Comparison of ENCODE assay signal across 18 cellular contexts in genomic region chr2:240439698-240440151, GRCh38. TPM values are rescaled to one million over a fixed set of nuclear protein-coding genes. Genes with fewer than 3 reads are reported as not detected.
A peak's percentile ranks its signal among the peaks of the same experiment; 100 is the strongest.
DNase-seq lines count a peak whose midpoint lies in the region; ATAC-seq and TF ChIP-seq lines count a peak whose summit lies in the region.
"Had no signal": no experiment of that assay in that cellular context is flagged by ENCODE, and none has a peak within 500 bp of the region (broad histone marks: within the 10 kb centered on the region; RNA-seq: fewer than 3 reads in every experiment).

No MANE protein-coding gene starts in this region.

- H3K9me3 Mint-ChIP-seq in neural progenitor cell = no peaks in the 10 kb centered on the region
- H3K9me3 Mint-ChIP-seq: CD8-positive, alpha-beta memory T cell had no signal

- H3K4me1 Mint-ChIP-seq in neural progenitor cell = peaks cover 11% of the 10 kb centered on the region

- no peak for ATAC-seq in right cardiac atrium
- ATAC-seq in GM21529 (IDR thresholded peaks at IDR 0.05; ENCODE audit: unreplicated experiment) = no peak

- H3K27ac Mint-ChIP-seq in neural progenitor cell = no peak overlapping the region
- H3K27ac Mint-ChIP-seq: B cell; CD8-positive, alpha-beta memory T cell had no signal

- H3K79me2 ChIP-seq in neural progenitor cell (ENCODE audit: low read depth) = peaks cover 64% of the 10 kb centered on the region

- H3K9ac ChIP-seq in NT2/D1 (ENCODE audit: insufficient read length, low read depth) (peak overlapping the region; percentile 32), neural progenitor cell (no peak overlapping the region)
- H3K9ac ChIP-seq: GM23248 had no signal

- 81% methylated on average over 15 of the region's 15 CpGs for WGBS in right cardiac atrium
- 88 to 94% (median 89%) methylated on average over 13 to 15 of the region's 15 CpGs for WGBS in ovary, 3 donors
- 82 to 87% methylated on average over 5 to 15 of the region's 15 CpGs for WGBS in testis, 2 donors

- peaks cover 71% of the 10 kb centered on the region for H4K20me1 ChIP-seq in neural progenitor cell (ENCODE audit: low read depth)

- TF ChIP-seq POLR2A in ovary (IDR thresholded peaks at IDR 0.05) (no peak), testis (IDR thresholded peaks at IDR 0.05) (no peak)

- H2AFZ ChIP-seq in neural progenitor cell (replicated peaks) = no peak overlapping the region
- H2AFZ ChIP-seq: GM23248 had no signal

- TF ChIP-seq CTCF in ovary (IDR thresholded peaks at IDR 0.05) = no peak
- TF ChIP-seq CTCF in testis (IDR thresholded peaks at IDR 0.05) = no peak
- TF ChIP-seq CTCF in neural progenitor cell (IDR thresholded peaks at IDR 0.05) = no peak

- intact Hi-C loops in right cardiac atrium (cut with DNase I) (loop anchor here in 3 of 4 donors (2.0 to 10.0 kb wide), 4 partner anchors 65 to 207 kb away; no protein-coding TSS in a partner anchor), ovary (cut with DNase I) (loop anchor here in 3 of 4 donors (2.0 to 5.0 kb wide), 2 partner anchors 123 to 207 kb away; partner anchors contain the start of gene DUSP28 (in 1 of the 3)), testis (cut with DNase I; ENCODE audit: low total_unique reads) (loop anchor here (5.0 kb wide), 1 partner anchor 207 kb away; no protein-coding TSS in a partner anchor)

- H3K4me3 Mint-ChIP-seq in neural progenitor cell = no peak overlapping the region
- H3K4me3 Mint-ChIP-seq: B cell; CD8-positive, alpha-beta memory T cell had no signal

- no peak overlapping the region for H3K27ac ChIP-seq in right cardiac atrium (ENCODE audit: low read length)
- H3K27ac ChIP-seq in ovary = no peak overlapping the region
- no peak overlapping the region for H3K27ac ChIP-seq in testis
- no peak overlapping the region for H3K27ac ChIP-seq in neural progenitor cell
- H3K27ac ChIP-seq: GM23248, HL-60, SJCRH30 had no signal

- H3K4me1 ChIP-seq in NT2/D1 (ENCODE audit: insufficient read depth, insufficient read length) (peaks cover 36% of the 10 kb centered on the region), right cardiac atrium (ENCODE audit: control insufficient read depth, insufficient read depth, low read length) (no peaks in the 10 kb centered on the region), ovary (ENCODE audit: insufficient read depth) (peaks cover 10% of the 10 kb centered on the region), testis (peaks cover 18% of the 10 kb centered on the region), neural progenitor cell (peaks cover 9% of the 10 kb centered on the region)

- H3K36me3 Mint-ChIP-seq in neural progenitor cell = no peaks in the 10 kb centered on the region
- H3K36me3 Mint-ChIP-seq: CD8-positive, alpha-beta memory T cell had no signal

- H3K27me3 Mint-ChIP-seq in neural progenitor cell (ENCODE audit: insufficient read depth, low read depth) = peaks cover 7% of the 10 kb centered on the region

- H3K9me3 ChIP-seq in NT2/D1 (ENCODE audit: insufficient read depth, low read length) (peaks cover 5% of the 10 kb centered on the region; the same call in 1 of the 2 replicates), right cardiac atrium (ENCODE audit: control insufficient read depth, low read length) (no peaks in the 10 kb centered on the region), ovary (no peaks in the 10 kb centered on the region), testis (no peaks in the 10 kb centered on the region), neural progenitor cell (ENCODE audit: low read depth) (no peaks in the 10 kb centered on the region)
- H3K9me3 ChIP-seq: SJCRH30 had no signal

- peaks cover 52% of the 10 kb centered on the region for H3K36me3 ChIP-seq in NT2/D1 (ENCODE audit: insufficient read depth, insufficient read length, low read length)
- no peaks in the 10 kb centered on the region for H3K36me3 ChIP-seq in ovary
- no peaks in the 10 kb centered on the region for H3K36me3 ChIP-seq in testis (ENCODE audit: low read depth, missing control alignments)
- no peaks in the 10 kb centered on the region for H3K36me3 ChIP-seq in neural progenitor cell

- DNase-seq in NT2/D1 (ENCODE audit: low read depth, low spot score) (no peak), right cardiac atrium (peak; percentile 14 to 54 (median 31)), ovary (peak; percentile 6 to 35 (median 21)), testis (peak; percentile 12), dedifferentiated amniotic fluid mesenchymal stem cell (ENCODE audit: extremely low spot score) (no peak), neural progenitor cell (ENCODE audit: low spot score) (no peak)
- DNase-seq: DND-41, GM23248, HCEC 1CT, NCI-H1105 treated with DMSO at 0.1 percent for 48 hours, NCI-H187, NCI-H345, NCI-H526, SJCRH30 had no signal

- H3F3A ChIP-seq in neural progenitor cell (ENCODE audit: low read depth) = no peaks in the 10 kb centered on the region

- H3K4me3 ChIP-seq in NT2/D1 (ENCODE audit: insufficient read length, low read depth) (no peak overlapping the region), right cardiac atrium (ENCODE audit: low read length) (no peak overlapping the region), ovary (no peak overlapping the region), testis (no peak overlapping the region), neural progenitor cell (no peak overlapping the region)
- H3K4me3 ChIP-seq: GM23248, SJCRH30 had no signal

- H3K4me2 ChIP-seq in neural progenitor cell = no peak overlapping the region

- peaks cover 18% of the 10 kb centered on the region for H3K27me3 ChIP-seq in NT2/D1 (ENCODE audit: insufficient read depth, insufficient read length)
- no peaks in the 10 kb centered on the region for H3K27me3 ChIP-seq in right cardiac atrium (ENCODE audit: control insufficient read depth, insufficient read depth)
- no peaks in the 10 kb centered on the region for H3K27me3 ChIP-seq in ovary
- no peaks in the 10 kb centered on the region for H3K27me3 ChIP-seq in testis
- peaks cover 17% of the 10 kb centered on the region for H3K27me3 ChIP-seq in neural progenitor cell
- H3K27me3 ChIP-seq: SJCRH30 had no signal

- no peak for TF ChIP-seq EP300 in ovary (IDR thresholded peaks at IDR 0.05)

RNA-seq across cellular contexts. Expression of gene GPC1, which starts 4.3 kb away (rescaled TPM):
- 100 to 1,000 TPM in 2 of 4 donors, 10 to 100 TPM in 2; 75.8 to 107 (median 94.8) TPM for total RNA-seq in right cardiac atrium
- polyA plus RNA-seq in right cardiac atrium = 118 TPM
- 100 to 1,000 TPM in 1 of 7 donors, 10 to 100 TPM in 6; 27.2 to 149 (median 73.3) TPM for total RNA-seq in ovary
- 10 to 100 TPM in 1 of 2 donors, 1 to 10 TPM in 1; 2.9 to 63.3 TPM for polyA plus RNA-seq in ovary
- 100 to 1,000 TPM; 244 to 479 TPM for total RNA-seq in testis
- 74.2 TPM for polyA plus RNA-seq in testis (ENCODE audit: insufficient read depth, low read depth, low replicate concordance)
- total RNA-seq in neural progenitor cell (ENCODE audit: low replicate concordance) = 14.2 and 65.0 TPM in 2 replicates

Comparison
In these comparisons a context has a peak if more than half of its experiments do, and no peak if none do; other contexts are left out.
1. DNase-seq: peak in right cardiac atrium (3 of 3), ovary (5 of 5) and testis (single experiment); none in NT2/D1 (single experiment), dedifferentiated amniotic fluid mesenchymal stem cell (single experiment) and neural progenitor cell (single experiment).